ENCODE assay signal across 24 cellular contexts in genomic region chr16:5845046-5845445, GRCh38.
"Had no signal": no experiment of that assay in that cellular context is flagged by ENCODE, and none has a peak within 500 bp of the region (broad histone marks: within the 10 kb centered on the region; RNA-seq: fewer than 3 reads in every experiment).

No MANE protein-coding gene starts in this region.

- H3K27me3 ChIP-seq: SJSA1 had no signal

- DNase-seq: activated CD4-positive, alpha-beta memory T cell treated with anti-CD3 and anti-CD28 coated beads for 36 hours; activated CD4-positive, alpha-beta T cell treated with anti-CD3 and anti-CD28 coated beads, Interleukin-2, amount 10 ng/mL, durations not matched to agents 7 days and 5 days; activated CD4-positive, CD25-positive, alpha-beta regulatory T cell; activated CD8-positive, alpha-beta memory T cell treated with anti-CD3 and anti-CD28 coated beads for 24 hours; activated effector memory CD4-positive, alpha-beta T cell treated with anti-CD3 and anti-CD28 coated beads, Interleukin-2, amount 50 U/mL, for 16 hours; activated naive CD4-positive, alpha-beta T cell treated with Interleukin-2 at 50 U/mL for 16 hours; activated naive CD8-positive, alpha-beta T cell treated with anti-CD3 and anti-CD28 coated beads, Interleukin-2, amount 50 U/mL, for 24 hours; activated T-cell treated with anti-CD3 and anti-CD28 coated beads, Interleukin-2, amount 50 U/mL, for 4 hours; amygdala; MM.1S; NCI-H1105 treated with DMSO at 0.1 percent for 48 hours; NCI-H1436 treated with DMSO at 0.1 percent for 48 hours; NCI-H187; NCI-H2081; NCI-H446 treated with DMSO at 0.1 percent for 48 hours; NCI-H524 treated with DMSO at 0.1 percent for 48 hours; NCI-H748 treated with DMSO at 0.1 percent for 48 hours; Right ventricle myocardium superior; RPMI8226; T-helper 17 cell; T-helper 9 cell had no signal

- H3K4me1 ChIP-seq: SJSA1 had no signal

- H3K27ac ChIP-seq: SJSA1, VCaP had no signal

- H3K36me3 ChIP-seq: SJSA1 had no signal

- H3K4me3 ChIP-seq: SJSA1 had no signal

- ATAC-seq: activated naive CD4-positive, alpha-beta T cell treated with anti-CD3 and anti-CD28 coated beads, Interleukin-2, amount 50 U/mL, for 72 hours; activated naive CD8-positive, alpha-beta T cell treated with anti-CD3 and anti-CD28 coated beads, Interleukin-2, amount 50 U/mL, for 24 hours; activated T-cell treated with anti-CD3 and anti-CD28 coated beads, Interleukin-2, amount 50 U/mL, for 4 hours; T-helper 17 cell had no signal

- H3K9me3 ChIP-seq: SJSA1 had no signal
